Comparison of ENCODE assay signal across 1 cellular context in the genomic region with DNA sequence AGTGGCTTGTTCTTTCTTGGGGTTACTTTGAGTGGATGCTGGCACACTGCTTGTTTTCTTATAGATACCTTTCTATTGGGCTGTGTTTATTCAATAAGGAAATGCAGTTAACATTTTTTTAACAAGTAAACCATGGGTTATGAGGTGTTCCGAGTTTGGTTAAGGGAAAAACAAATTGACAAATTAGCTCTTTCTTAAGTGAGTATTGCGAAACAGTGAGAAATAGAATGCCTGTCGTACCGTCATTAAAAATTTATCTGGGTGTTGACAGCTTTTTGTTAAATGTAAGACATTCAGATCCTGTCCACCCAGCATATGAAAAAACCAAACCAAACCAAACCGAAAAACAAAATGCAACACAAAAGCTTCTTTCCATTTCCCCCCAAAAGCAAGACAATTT.
TF ChIP-seq lines count a peak whose summit lies in the region.

No MANE protein-coding gene starts in this region.

TF ChIP-seq in WTC11, 78 proteins besides CTCF, POLR2A, EP300 and RAD21 (continued from another document):
- TF ChIP-seq, protein P1, sequence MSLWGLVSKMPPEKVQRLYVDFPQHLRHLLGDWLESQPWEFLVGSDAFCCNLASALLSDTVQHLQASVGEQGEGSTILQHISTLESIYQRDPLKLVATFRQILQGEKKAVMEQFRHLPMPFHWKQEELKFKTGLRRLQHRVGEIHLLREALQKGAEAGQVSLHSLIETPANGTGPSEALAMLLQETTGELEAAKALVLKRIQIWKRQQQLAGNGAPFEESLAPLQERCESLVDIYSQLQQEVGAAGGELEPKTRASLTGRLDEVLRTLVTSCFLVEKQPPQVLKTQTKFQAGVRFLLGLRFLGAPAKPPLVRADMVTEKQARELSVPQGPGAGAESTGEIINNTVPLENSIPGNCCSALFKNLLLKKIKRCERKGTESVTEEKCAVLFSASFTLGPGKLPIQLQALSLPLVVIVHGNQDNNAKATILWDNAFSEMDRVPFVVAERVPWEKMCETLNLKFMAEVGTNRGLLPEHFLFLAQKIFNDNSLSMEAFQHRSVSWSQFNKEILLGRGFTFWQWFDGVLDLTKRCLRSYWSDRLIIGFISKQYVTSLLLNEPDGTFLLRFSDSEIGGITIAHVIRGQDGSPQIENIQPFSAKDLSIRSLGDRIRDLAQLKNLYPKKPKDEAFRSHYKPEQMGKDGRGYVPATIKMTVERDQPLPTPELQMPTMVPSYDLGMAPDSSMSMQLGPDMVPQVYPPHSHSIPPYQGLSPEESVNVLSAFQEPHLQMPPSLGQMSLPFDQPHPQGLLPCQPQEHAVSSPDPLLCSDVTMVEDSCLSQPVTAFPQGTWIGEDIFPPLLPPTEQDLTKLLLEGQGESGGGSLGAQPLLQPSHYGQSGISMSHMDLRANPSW (CRISPR knock-in tag; conservative IDR thresholded peaks at IDR 0.05; ENCODE audit: low read depth), result no peak
- no peak for TF ChIP-seq KAT7 (CRISPR knock-in tag; IDR thresholded peaks at IDR 0.05; ENCODE audit: borderline replicate concordance)
- TF ChIP-seq TEAD4 (CRISPR knock-in tag; IDR thresholded peaks at IDR 0.05), result no peak
